Comparison of ENCODE assay signal across 36 cellular contexts in the genomic region with DNA sequence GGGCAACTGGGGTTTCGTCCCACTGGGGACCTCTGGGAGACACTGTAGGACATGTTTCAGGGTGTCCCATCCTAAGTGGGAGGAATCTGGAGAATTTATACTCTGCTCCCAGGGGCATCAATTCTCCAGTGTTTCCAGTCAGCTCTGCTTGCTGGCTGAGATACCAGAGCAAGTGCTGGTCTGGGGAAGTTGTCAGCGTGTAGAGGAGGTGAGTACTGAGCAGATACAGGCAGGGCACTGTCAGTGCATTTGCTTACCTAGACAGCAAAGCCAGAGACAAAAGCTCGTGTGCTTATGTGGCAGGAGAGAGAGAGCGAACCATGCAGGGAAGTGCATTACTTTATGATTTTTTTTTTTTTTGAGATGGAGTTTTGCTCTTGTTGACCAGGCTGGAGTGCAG. TPM values are rescaled to one million over a fixed set of nuclear protein-coding genes. Genes with fewer than 3 reads are reported as not detected.
"Had no signal": no experiment of that assay in that cellular context is flagged by ENCODE, and none has a peak within 500 bp of the region (broad histone marks: within the 10 kb centered on the region; RNA-seq: fewer than 3 reads in every experiment).

No MANE protein-coding gene starts in this region.

- DNase-seq: activated CD4-positive, alpha-beta T cell treated with anti-CD3 and anti-CD28 coated beads for 1 hour; activated CD4-positive, alpha-beta T cell treated with anti-CD3 and anti-CD28 coated beads for 48 hours; activated CD4-positive, alpha-beta T cell treated with anti-CD3 and anti-CD28 coated beads, Interleukin-2, amount 50 U/mL, for 1 hour; activated CD4-positive, alpha-beta T cell treated with anti-CD3 and anti-CD28 coated beads, Interleukin-2, amount 50 U/mL, for 48 hours; activated CD8-positive, alpha-beta memory T cell treated with anti-CD3 and anti-CD28 coated beads for 24 hours; activated CD8-positive, alpha-beta T cell treated with anti-CD3 and anti-CD28 coated beads for 36 hours; activated effector memory CD4-positive, alpha-beta T cell treated with Interleukin-2 at 50 U/mL for 16 hours; activated gamma-delta T cell treated with Interleukin-2 at 50 U/mL for 16 hours; activated naive CD4-positive, alpha-beta T cell treated with anti-CD3 and anti-CD28 coated beads for 36 hours; activated naive CD8-positive, alpha-beta T cell treated with anti-CD3 and anti-CD28 coated beads, Interleukin-2, amount 10 ng/mL, durations not matched to agents 7 days and 5 days; activated T-cell treated with anti-CD3 and anti-CD28 coated beads, Interleukin-2, amount 50 U/mL, for 4 hours; central memory CD4-positive, alpha-beta T cell; cerebellar nuclear complex; colonic mucosa; effector CD8-positive, alpha-beta T cell; esophagus squamous epithelium; foreskin melanocyte; heart right ventricle had no signal

- H3K4me2 ChIP-seq: hepatocyte had no signal

- H3K4me1 Mint-ChIP-seq: activated naive CD8-positive, alpha-beta T cell treated with anti-CD3 and anti-CD28 coated beads, Interleukin-2, amount 10 ng/mL, durations not matched to agents 7 days and 5 days; activated T-helper 17 cell treated with anti-CD3 and anti-CD28 coated beads, Interleukin-2, amount 50 U/mL, for 72 hours had no signal

- H2AFZ ChIP-seq: hepatocyte had no signal

- H3K27me3 Mint-ChIP-seq: activated CD8-positive, alpha-beta T cell treated with anti-CD3 and anti-CD28 coated beads for 36 hours; activated naive CD8-positive, alpha-beta T cell treated with anti-CD3 and anti-CD28 coated beads, Interleukin-2, amount 10 ng/mL, durations not matched to agents 7 days and 5 days; activated T-helper 17 cell treated with anti-CD3 and anti-CD28 coated beads, Interleukin-2, amount 50 U/mL, for 72 hours; brain had no signal

- FAIRE-seq: endometrium, endothelial cell of umbilical vein, TTC549 had no signal

- H3K4me3 ChIP-seq: ascending aorta, breast epithelium, cardiac muscle cell, colonic mucosa, esophagus squamous epithelium, gastroesophageal sphincter, heart right ventricle, hepatocyte had no signal

- H3K9me3 ChIP-seq: ascending aorta, breast epithelium, colonic mucosa, esophagus squamous epithelium, gastroesophageal sphincter, heart right ventricle had no signal

- H3K36me3 Mint-ChIP-seq: activated naive CD4-positive, alpha-beta T cell treated with anti-CD3 and anti-CD28 coated beads, Interleukin-2, amount 50 U/mL, for 72 hours; activated naive CD8-positive, alpha-beta T cell treated with anti-CD3 and anti-CD28 coated beads, Interleukin-2, amount 10 ng/mL, durations not matched to agents 7 days and 5 days; brain had no signal

- H3K4me3 Mint-ChIP-seq: activated CD8-positive, alpha-beta T cell treated with anti-CD3 and anti-CD28 coated beads for 36 hours; activated naive CD4-positive, alpha-beta T cell treated with anti-CD3 and anti-CD28 coated beads for 36 hours; activated naive CD8-positive, alpha-beta T cell treated with anti-CD3 and anti-CD28 coated beads, Interleukin-2, amount 10 ng/mL, durations not matched to agents 7 days and 5 days; activated T-cell treated with anti-CD3 and anti-CD28 coated beads, Interleukin-2, amount 50 U/mL, for 4 hours; activated T-helper 17 cell treated with anti-CD3 and anti-CD28 coated beads, Interleukin-2, amount 50 U/mL, for 72 hours; brain; WTC11 had no signal

- H3K36me3 ChIP-seq: ascending aorta, breast epithelium, cardiac muscle cell, colonic mucosa, esophagus squamous epithelium, gastroesophageal sphincter, heart right ventricle had no signal

- H3K27ac ChIP-seq: ascending aorta, breast epithelium, cardiac muscle cell, colonic mucosa, epithelial cell of prostate, esophagus squamous epithelium, gastroesophageal sphincter, heart right ventricle, hepatocyte, VCaP had no signal

- H3K27me3 ChIP-seq: ascending aorta, breast epithelium, colonic mucosa, hepatocyte had no signal

- H3K9me3 Mint-ChIP-seq: activated naive CD8-positive, alpha-beta T cell treated with anti-CD3 and anti-CD28 coated beads, Interleukin-2, amount 10 ng/mL, durations not matched to agents 7 days and 5 days had no signal

- ATAC-seq: activated CD8-positive, alpha-beta T cell treated with anti-CD3 and anti-CD28 coated beads for 36 hours; activated naive CD4-positive, alpha-beta T cell treated with anti-CD3 and anti-CD28 coated beads, Interleukin-2, amount 50 U/mL, for 72 hours; activated T-cell treated with anti-CD3 and anti-CD28 coated beads, Interleukin-2, amount 50 U/mL, for 4 hours; activated T-helper 17 cell treated with anti-CD3 and anti-CD28 coated beads, Interleukin-2, amount 50 U/mL, for 72 hours; gastroesophageal sphincter; heart right ventricle; WTC11 had no signal

- H3K27ac Mint-ChIP-seq: activated CD8-positive, alpha-beta T cell treated with anti-CD3 and anti-CD28 coated beads for 36 hours; activated naive CD4-positive, alpha-beta T cell treated with anti-CD3 and anti-CD28 coated beads for 36 hours; activated naive CD4-positive, alpha-beta T cell treated with anti-CD3 and anti-CD28 coated beads, Interleukin-2, amount 50 U/mL, for 72 hours; activated naive CD8-positive, alpha-beta T cell treated with anti-CD3 and anti-CD28 coated beads, Interleukin-2, amount 10 ng/mL, durations not matched to agents 7 days and 5 days; activated T-helper 17 cell treated with anti-CD3 and anti-CD28 coated beads, Interleukin-2, amount 50 U/mL, for 72 hours; brain; WTC11 had no signal

- H3K79me2 ChIP-seq: hepatocyte had no signal

- H3K4me1 ChIP-seq: ascending aorta, esophagus squamous epithelium, gastroesophageal sphincter, heart right ventricle had no signal

RNA-seq across cellular contexts. Expression of a gene that starts 20.2 kb away (rescaled TPM):
- total RNA-seq: activated CD8-positive, alpha-beta T cell treated with anti-CD3 and anti-CD28 coated beads for 36 hours; activated naive CD4-positive, alpha-beta T cell treated with anti-CD3 and anti-CD28 coated beads for 36 hours; activated naive CD4-positive, alpha-beta T cell treated with anti-CD3 and anti-CD28 coated beads, Interleukin-2, amount 50 U/mL, for 72 hours; activated naive CD8-positive, alpha-beta T cell treated with anti-CD3 and anti-CD28 coated beads, Interleukin-2, amount 10 ng/mL, durations not matched to agents 7 days and 5 days; activated T-helper 17 cell treated with anti-CD3 and anti-CD28 coated beads, Interleukin-2, amount 50 U/mL, for 72 hours; ascending aorta; dermis microvascular lymphatic vessel endothelial cell; endothelial cell of umbilical vein; fibroblast of lung; fibroblast of villous mesenchyme; glomerular endothelial cell; heart right ventricle had no signal
- polyA plus RNA-seq: endothelial cell of umbilical vein, fibroblast of lung, heart right ventricle had no signal
